ENCODE assay signal across 9 cellular contexts in genomic region chr9:127809562-127810377, GRCh38. TPM values are rescaled to one million over a fixed set of nuclear protein-coding genes. Genes with fewer than 3 reads are reported as not detected.
DNase-seq lines count a peak whose midpoint lies in the region; ATAC-seq and TF ChIP-seq lines count a peak whose summit lies in the region.
"Had no signal": no experiment of that assay in that cellular context is flagged by ENCODE, and none has a peak within 500 bp of the region (broad histone marks: within the 10 kb centered on the region; RNA-seq: fewer than 3 reads in every experiment).

No MANE protein-coding gene starts in this region.

- no peak overlapping the region for H4K8ac ChIP-seq in mesendoderm (ENCODE audit: low read depth, low read length)

- H3K79me2 ChIP-seq in mesendoderm (ENCODE audit: control insufficient read depth, insufficient read depth, low read length) = no peaks in the 10 kb centered on the region

- DNase-seq in BE2C = peak; percentile 59
- DNase-seq in NCI-H2196 treated with DMSO at 0.1 percent for 48 hours (lab: John Stamatoyannopoulos, UW; ENCODE audit: unreplicated experiment) = peak; percentile 34
- no peak for DNase-seq in esophagus squamous epithelium (lab: John Stamatoyannopoulos, UW)
- DNase-seq in mesendoderm = peak; percentile 77
- no peak for DNase-seq in COR-L47 (lab: John Stamatoyannopoulos, UW)
- DNase-seq in NCI-H1930 (lab: John Stamatoyannopoulos, UW) = no peak
- no peak for DNase-seq in DMS153 (lab: John Stamatoyannopoulos, UW)
- DNase-seq: NCI-H446 treated with DMSO at 0.1 percent for 48 hours had no signal

- H3K56ac ChIP-seq in mesendoderm (ENCODE audit: low read length) = peak overlapping the region; percentile 84

- no peak overlapping the region for H3K18ac ChIP-seq in mesendoderm (ENCODE audit: low read length)

- H3K27ac ChIP-seq in esophagus squamous epithelium (peak overlapping the region; percentile 58 to 78 (median 67)), mesendoderm (ENCODE audit: low read depth, low read length) (no peak overlapping the region)

- no peak overlapping the region for H3K4ac ChIP-seq in mesendoderm (ENCODE audit: low read depth, low read length)

- H2BK15ac ChIP-seq in mesendoderm (replicated peaks; ENCODE audit: low read depth) = no peak overlapping the region

- H2AK5ac ChIP-seq in mesendoderm (ENCODE audit: low read length) = no peak overlapping the region

- H3K4me1 ChIP-seq in BE2C = no peaks in the 10 kb centered on the region; the same call in 1 of the 2 replicates
- H3K4me1 ChIP-seq in esophagus squamous epithelium = peaks cover under 1 to 46% (median 9%) of the 10 kb centered on the region in 3 donors
- H3K4me1 ChIP-seq in mesendoderm (ENCODE audit: control insufficient read depth, low read depth, low read length) = no peaks in the 10 kb centered on the region

- H3K27me3 ChIP-seq in BE2C (no peaks in the 10 kb centered on the region), esophagus squamous epithelium (no peaks in the 10 kb centered on the region), mesendoderm (ENCODE audit: insufficient read depth, low read length, poor library complexity) (no peaks in the 10 kb centered on the region)

- peak overlapping the region; percentile 59 for H3K4me2 ChIP-seq in mesendoderm (ENCODE audit: low read length)

- H2BK120ac ChIP-seq in mesendoderm (ENCODE audit: low read depth, low read length) = no peak overlapping the region

- H3K79me1 ChIP-seq in mesendoderm (ENCODE audit: low read length) = no peaks in the 10 kb centered on the region

- H3K36me3 ChIP-seq in BE2C = peaks cover 20% of the 10 kb centered on the region
- H3K36me3 ChIP-seq in esophagus squamous epithelium = peaks cover 19 to 94% (median 31%) of the 10 kb centered on the region in 3 donors
- peaks cover 7% of the 10 kb centered on the region for H3K36me3 ChIP-seq in mesendoderm (ENCODE audit: control insufficient read depth, insufficient read depth, low read length)

- H3K9ac ChIP-seq in mesendoderm (ENCODE audit: low read length) = peak overlapping the region; percentile 66

- no peak for ATAC-seq in GM18909 (IDR thresholded peaks at IDR 0.05; ENCODE audit: poor library complexity, unreplicated experiment)

- H3K9me3 ChIP-seq in BE2C (no peaks in the 10 kb centered on the region), esophagus squamous epithelium (no peaks in the 10 kb centered on the region)

- H4K5ac ChIP-seq in mesendoderm (ENCODE audit: low read length) = no peak overlapping the region

- 56 to 81% methylated on average over 4 to 7 of the region's 56 CpGs for WGBS in esophagus squamous epithelium, 2 donors
- WGBS in mesendoderm (ENCODE audit: extremely low coverage, insufficient coverage, low lambda C conversion rate) = no CpG with 5 or more reads among the region's 56 CpGs

- no peak for TF ChIP-seq POLR2A in esophagus squamous epithelium (IDR thresholded peaks at IDR 0.05)

- H3K4me3 ChIP-seq in BE2C (ENCODE audit: low read depth, low read length) = no peak overlapping the region
- peak overlapping the region in 2 of 4 donors; percentile 16 to 33 for H3K4me3 ChIP-seq in esophagus squamous epithelium
- no peak overlapping the region for H3K4me3 ChIP-seq in mesendoderm (ENCODE audit: low read length)

- intact Hi-C loops in esophagus squamous epithelium (cut with DNase I) = no loop called here

- no peak overlapping the region for H2BK5ac ChIP-seq in mesendoderm (ENCODE audit: low read length)

- H3K23ac ChIP-seq in mesendoderm (ENCODE audit: low read length) = no peak overlapping the region

- TF ChIP-seq CTCF in BE2C (IDR thresholded peaks at IDR 0.05; ENCODE audit: low read depth, low read length) (no peak), esophagus squamous epithelium (IDR thresholded peaks at IDR 0.05) (no peak)

RNA-seq across cellular contexts. Expression of gene FPGS, which starts 7.1 kb away (rescaled TPM):
- 75.4 TPM for polyA plus RNA-seq in BE2C (2012; ENCODE audit: insufficient read depth, insufficient read length, low read depth)
- 10 to 100 TPM; 38.2 to 52.0 (median 47.0) TPM for total RNA-seq in esophagus squamous epithelium
- 34.2 TPM for polyA plus RNA-seq in mesendoderm (2013, experiment 1 of 2)
- polyA plus RNA-seq in mesendoderm (2013, experiment 2 of 2) = 34.4 TPM

RNA-seq across cellular contexts. Expression of gene CDK9, which starts 23.9 kb away (rescaled TPM):
- polyA plus RNA-seq in BE2C (2012; ENCODE audit: insufficient read depth, insufficient read length, low read depth) = 167 TPM
- total RNA-seq in esophagus squamous epithelium = 10 to 100 TPM; 22.3 to 53.2 (median 41.2) TPM
- polyA plus RNA-seq in mesendoderm (2013, experiment 1 of 2) = 50.9 TPM
- polyA plus RNA-seq in mesendoderm (2013, experiment 2 of 2) = 48.8 TPM

RNA-seq across cellular contexts. Expression of gene SH2D3C, which starts 31.3 kb away (rescaled TPM):
- polyA plus RNA-seq in BE2C (2012; ENCODE audit: insufficient read depth, insufficient read length, low read depth) = 12.5 TPM
- total RNA-seq in esophagus squamous epithelium = 1 to 10 TPM in 3 of 4 donors, under 1 TPM in 1; 0.38 to 4.8 (median 2.8) TPM
- polyA plus RNA-seq in mesendoderm (2013, experiment 1 of 2) = 2.0 TPM
- polyA plus RNA-seq in mesendoderm (2013, experiment 2 of 2) = 2.3 TPM

RNA-seq across cellular contexts. Expression of gene ENG, which starts 44.7 kb away (rescaled TPM):
- polyA plus RNA-seq in BE2C (2012; ENCODE audit: insufficient read depth, insufficient read length, low read depth) = 9.0 TPM
- total RNA-seq in esophagus squamous epithelium = 10 to 100 TPM in 3 of 4 donors, 1 to 10 TPM in 1; 7.2 to 32.8 (median 18.0) TPM
- polyA plus RNA-seq in mesendoderm (2013, experiment 1 of 2) = 5.9 TPM
- 5.4 TPM for polyA plus RNA-seq in mesendoderm (2013, experiment 2 of 2)

Comparison
In these comparisons a context has a peak if more than half of its experiments do, and no peak if none do; other contexts are left out.
1. DNase-seq: peak in BE2C (single experiment), NCI-H2196 treated with DMSO at 0.1 percent for 48 hours (single experiment) and mesendoderm (single experiment); none in esophagus squamous epithelium (single experiment), COR-L47 (single experiment), NCI-H1930 (0 of 2) and DMS153 (single experiment).